17 cellular contexts compared by ENCODE assay signal in the genomic region with DNA sequence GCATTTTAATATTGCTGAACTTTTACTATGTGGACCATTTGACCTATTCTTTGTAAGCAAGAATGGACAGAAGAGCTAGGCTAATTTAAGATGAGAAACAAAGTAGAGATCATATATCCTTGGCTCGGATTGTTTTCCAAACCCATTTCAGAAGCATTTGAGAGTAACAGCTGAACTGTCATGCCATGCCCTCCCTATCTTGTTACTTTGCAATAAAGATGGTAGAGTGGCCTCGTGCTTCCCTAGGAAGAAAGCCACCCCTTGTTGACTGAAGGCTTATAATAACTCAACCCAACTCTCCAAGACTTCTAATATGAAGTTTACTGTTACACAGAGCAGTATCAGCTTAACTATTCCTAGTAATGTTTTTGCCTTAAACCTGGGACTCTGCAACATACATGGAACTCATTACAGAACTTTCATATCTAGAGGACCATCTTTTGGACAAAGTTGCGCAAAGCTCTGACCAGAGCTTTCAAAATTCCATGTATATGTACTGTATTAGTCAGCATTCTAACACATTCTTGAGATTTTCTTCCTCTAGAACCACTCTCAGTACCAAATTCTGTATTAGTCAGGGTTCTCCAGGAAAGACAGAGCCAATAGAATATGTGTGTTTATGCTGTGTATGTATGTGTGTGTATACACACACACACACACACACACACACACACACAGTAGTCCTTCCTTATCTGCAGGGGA.
DNase-seq lines count a peak whose midpoint lies in the region; TF ChIP-seq lines count a peak whose summit lies in the region.
"Had no signal": no experiment of that assay in that cellular context is flagged by ENCODE, and none has a peak within 500 bp of the region (broad histone marks: within the 10 kb centered on the region; RNA-seq: fewer than 3 reads in every experiment).

No MANE protein-coding gene starts in this region.

- no peaks in the 10 kb centered on the region; the same call in 1 of the 2 replicates for H3K4me1 ChIP-seq in GM23248 (ENCODE audit: insufficient read depth)
- peaks cover 22% of the 10 kb centered on the region for H3K4me1 ChIP-seq in SJCRH30
- no peaks in the 10 kb centered on the region for H3K4me1 ChIP-seq in thyroid gland

- H3K4me2 ChIP-seq in GM23248 (ENCODE audit: unreplicated experiment), result no peak overlapping the region
- H3K4me2 ChIP-seq: PC-9 had no signal

- no peaks in the 10 kb centered on the region for H3K27me3 ChIP-seq in GM23248 (replicated peaks; ENCODE audit: insufficient read depth)
- H3K27me3 ChIP-seq in SJCRH30, result no peaks in the 10 kb centered on the region
- H3K27me3 ChIP-seq in thyroid gland, result no peaks in the 10 kb centered on the region
- H3K27me3 ChIP-seq: MG63 had no signal

- no peaks in the 10 kb centered on the region for H3K9me2 ChIP-seq in GM23248 (ENCODE audit: insufficient read depth)

- peak; percentile 73 for DNase-seq in GM23248
- DNase-seq in SJCRH30, result peak in 1 of 2 experiments; percentile 40
- peak; percentile 79 for DNase-seq in fibroblast of pulmonary artery (ENCODE audit: low read depth)
- peak; percentile 69 for DNase-seq in renal cortical epithelial cell (ENCODE audit: low read depth)
- DNase-seq in NCI-H187 treated with DMSO at 0.1 percent for 48 hours (lab: John Stamatoyannopoulos, UW), result no peak
- no peak for DNase-seq in NCI-H1417 treated with DMSO at 0.1 percent for 48 hours (lab: John Stamatoyannopoulos, UW)
- no peak for DNase-seq in thyroid gland
- DNase-seq: activated CD8-positive, alpha-beta T cell treated with anti-CD3 and anti-CD28 coated beads, Interleukin-2, amount 10 ng/mL, durations not matched to agents 7 days and 5 days; activated naive CD8-positive, alpha-beta T cell treated with anti-CD3 and anti-CD28 coated beads, Interleukin-2, amount 50 U/mL, for 24 hours; DMS79 treated with DMSO at 0.1 percent for 48 hours; left ventricle myocardium superior; MG63; natural killer cell; NCI-H2029 treated with DMSO at 0.1 percent for 48 hours; NCI-H526; PC-9 had no signal

- H3F3A ChIP-seq in GM23248 (ENCODE audit: insufficient read depth), result peaks cover 10% of the 10 kb centered on the region; the same call in 1 of the 2 replicates

- TF ChIP-seq POLR2A in thyroid gland (IDR thresholded peaks at IDR 0.05), result no peak

- H3K36me3 ChIP-seq in GM23248 (ENCODE audit: low read depth) (no peaks in the 10 kb centered on the region), SJCRH30 (no peaks in the 10 kb centered on the region; the same call in 1 of the 2 replicates), thyroid gland (no peaks in the 10 kb centered on the region)
- H3K36me3 ChIP-seq: MG63 had no signal

- in situ Hi-C loops in GM23248 (cut with MboI), result no loop called here

- no peak overlapping the region for H3K27ac ChIP-seq in GM23248
- H3K27ac ChIP-seq in SJCRH30, result peak overlapping the region; percentile 0
- no peak overlapping the region for H3K27ac ChIP-seq in thyroid gland
- H3K27ac ChIP-seq: C4-2B, PC-9 had no signal

- H3K79me2 ChIP-seq in GM23248 (ENCODE audit: insufficient read depth), result no peaks in the 10 kb centered on the region

- H3K9me3 ChIP-seq in GM23248 (ENCODE audit: low read depth), result no peaks in the 10 kb centered on the region
- peaks cover 14% of the 10 kb centered on the region; the same call in 1 of the 2 replicates for H3K9me3 ChIP-seq in SJCRH30 (replicated peaks)
- no peaks in the 10 kb centered on the region for H3K9me3 ChIP-seq in thyroid gland
- H3K9me3 ChIP-seq: MG63 had no signal

- no peaks in the 10 kb centered on the region for H4K20me1 ChIP-seq in GM23248 (ENCODE audit: insufficient read depth)

- no peak overlapping the region for H2AFZ ChIP-seq in GM23248
- H2AFZ ChIP-seq: PC-9 had no signal

- 80 to 84% methylated on average over 3 of the region's 3 CpGs for WGBS in GM23248 (ENCODE audit: low coverage in 1 of 2, low lambda C conversion rate in 2 of 2, missing lambda C conversion rate in 2 of 2), 2 experiments
- 84 to 89% methylated on average over 3 of the region's 3 CpGs for WGBS in thyroid gland, 2 donors

- intact Hi-C loops in thyroid gland (cut with DNase I), result no loop called here

- TF ChIP-seq CTCF in fibroblast of pulmonary artery (IDR thresholded peaks at IDR 0.05; ENCODE audit: low read length, missing control alignments), result no peak
- no peak for TF ChIP-seq CTCF in thyroid gland (IDR thresholded peaks at IDR 0.05)

- H3K4me3 ChIP-seq in GM23248 (no peak overlapping the region), SJCRH30 (no peak overlapping the region), fibroblast of pulmonary artery (replicated peaks; ENCODE audit: low read depth, low read length) (no peak overlapping the region), thyroid gland (replicated peaks in 1 of 3) (no peak overlapping the region)
- H3K4me3 ChIP-seq: MG63, PC-9 had no signal

- no peak overlapping the region for H3K9ac ChIP-seq in GM23248

Comparison
In these comparisons a context has a peak if more than half of its experiments do, and no peak if none do; other contexts are left out.
1. DNase-seq: peak in GM23248 (single experiment), fibroblast of pulmonary artery (single experiment) and renal cortical epithelial cell (single experiment); none in NCI-H187 treated with DMSO at 0.1 percent for 48 hours (single experiment), NCI-H1417 treated with DMSO at 0.1 percent for 48 hours (single experiment) and thyroid gland (0 of 2).